Comparison of ENCODE assay signal across 21 cellular contexts in the genomic region with DNA sequence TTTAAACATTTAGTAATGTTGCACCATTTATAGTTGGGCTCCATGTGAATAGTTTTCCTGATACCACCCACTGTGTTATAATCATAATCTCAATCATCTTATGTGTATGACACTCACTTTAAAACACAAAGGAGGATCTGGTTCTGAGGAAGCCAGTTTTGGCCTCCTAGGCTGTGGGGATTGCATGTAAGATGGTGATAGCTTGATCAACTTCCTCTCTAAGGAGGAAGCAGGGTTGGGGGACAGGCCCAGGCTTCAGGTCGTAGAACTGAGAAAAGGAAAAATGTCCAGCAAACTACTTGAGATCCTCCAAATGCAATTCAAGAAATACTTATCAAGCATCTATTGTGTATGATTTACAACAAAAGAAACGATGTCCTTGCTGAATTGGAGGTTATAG.
"Had no signal": no experiment of that assay in that cellular context is flagged by ENCODE, and none has a peak within 500 bp of the region (broad histone marks: within the 10 kb centered on the region; RNA-seq: fewer than 3 reads in every experiment).

No MANE protein-coding gene starts in this region.

- H3K4me1 Mint-ChIP-seq: nephron had no signal

- H3K9me3 Mint-ChIP-seq: stimulated activated effector memory CD8-positive, alpha-beta T cell treated with anti-CD3 and anti-CD28 coated beads, Interleukin-12 subunit alpha, Interleukin-12 subunit beta, amount 100 ng/mL, for 72 hours had no signal

- H3K27ac Mint-ChIP-seq: activated naive CD4-positive, alpha-beta T cell treated with anti-CD3 and anti-CD28 coated beads, Interleukin-2, amount 50 U/mL, for 72 hours; nephron; stimulated activated effector memory CD8-positive, alpha-beta T cell treated with anti-CD3 and anti-CD28 coated beads, Interleukin-12 subunit alpha, Interleukin-12 subunit beta, amount 100 ng/mL, for 72 hours; type B pancreatic cell had no signal

- ATAC-seq: activated naive CD4-positive, alpha-beta T cell treated with anti-CD3 and anti-CD28 coated beads, Interleukin-2, amount 50 U/mL, for 72 hours; heart left ventricle; stimulated activated effector memory CD8-positive, alpha-beta T cell treated with anti-CD3 and anti-CD28 coated beads, Interleukin-12 subunit alpha, Interleukin-12 subunit beta, amount 100 ng/mL, for 72 hours had no signal

- H3K4me3 Mint-ChIP-seq: nephron; stimulated activated effector memory CD8-positive, alpha-beta T cell treated with anti-CD3 and anti-CD28 coated beads, Interleukin-12 subunit alpha, Interleukin-12 subunit beta, amount 100 ng/mL, for 72 hours; type B pancreatic cell had no signal

- DNase-seq: activated CD4-positive, alpha-beta T cell treated with anti-CD3 and anti-CD28 coated beads for 1 hour; activated CD4-positive, alpha-beta T cell treated with anti-CD3 and anti-CD28 coated beads, Interleukin-2, amount 50 U/mL, for 4 hours; activated gamma-delta T cell treated with Interleukin-2 at 50 U/mL for 16 hours; adrenal gland; cerebellar nuclear complex; cortex of kidney; heart left ventricle; kidney; left ventricle myocardium inferior; mammary epithelial cell; midbrain; nucleus accumbens; posterior cingulate gyrus; sigmoid colon; stimulated activated CD4-positive, alpha-beta T cell treated with anti-CD3 and anti-CD28 coated beads, Interleukin-4, amount 100 ng/mL, for 24 hours; testis; WERI-Rb-1 had no signal
